Comparison of ENCODE assay signal across 15 cellular contexts in genomic region chr9:107060026-107060425, GRCh38.
"Had no signal": no experiment of that assay in that cellular context is flagged by ENCODE, and none has a peak within 500 bp of the region (broad histone marks: within the 10 kb centered on the region; RNA-seq: fewer than 3 reads in every experiment).

No MANE protein-coding gene starts in this region.

- H3K27me3 ChIP-seq: ascending aorta, heart left ventricle, right atrium auricular region, testis, upper lobe of left lung had no signal

- H3K4me1 Mint-ChIP-seq: activated CD4-positive, alpha-beta T cell treated with anti-CD3 and anti-CD28 coated beads, Interleukin-2, amount 10 ng/mL, durations not matched to agents 7 days and 5 days; activated naive CD4-positive, alpha-beta T cell treated with anti-CD3 and anti-CD28 coated beads, Interleukin-2, amount 10 ng/mL, durations not matched to agents 7 days and 5 days; stimulated activated naive CD8-positive, alpha-beta T cell treated with anti-CD3 and anti-CD28 coated beads, Interleukin-15, amount 100 ng/mL, for 72 hours had no signal

- H3K27me3 Mint-ChIP-seq: activated CD4-positive, alpha-beta T cell treated with anti-CD3 and anti-CD28 coated beads, Interleukin-2, amount 10 ng/mL, durations not matched to agents 7 days and 5 days; stimulated activated naive CD8-positive, alpha-beta T cell treated with anti-CD3 and anti-CD28 coated beads, Interleukin-15, amount 100 ng/mL, for 72 hours had no signal

- H3K4me3 Mint-ChIP-seq: activated CD4-positive, alpha-beta T cell treated with anti-CD3 and anti-CD28 coated beads, Interleukin-2, amount 10 ng/mL, durations not matched to agents 7 days and 5 days; activated CD8-positive, alpha-beta T cell treated with anti-CD3 and anti-CD28 coated beads, Interleukin-2, amount 10 ng/mL, durations not matched to agents 7 days and 5 days; activated naive CD4-positive, alpha-beta T cell treated with anti-CD3 and anti-CD28 coated beads, Interleukin-2, amount 10 ng/mL, durations not matched to agents 7 days and 5 days; activated T-cell treated with anti-CD3 and anti-CD28 coated beads, Interleukin-2, amount 50 U/mL, for 4 hours; stimulated activated naive CD8-positive, alpha-beta T cell treated with anti-CD3 and anti-CD28 coated beads, Interleukin-15, amount 100 ng/mL, for 72 hours had no signal

- H3K9me3 Mint-ChIP-seq: activated CD4-positive, alpha-beta T cell treated with anti-CD3 and anti-CD28 coated beads, Interleukin-2, amount 10 ng/mL, durations not matched to agents 7 days and 5 days; activated naive CD4-positive, alpha-beta T cell treated with anti-CD3 and anti-CD28 coated beads, Interleukin-2, amount 10 ng/mL, durations not matched to agents 7 days and 5 days; activated T-cell treated with anti-CD3 and anti-CD28 coated beads, Interleukin-2, amount 50 U/mL, for 4 hours had no signal

- DNase-seq: activated CD4-positive, alpha-beta T cell treated with anti-CD3 and anti-CD28 coated beads, Interleukin-2, amount 10 ng/mL, durations not matched to agents 7 days and 5 days; activated CD8-positive, alpha-beta T cell treated with anti-CD3 and anti-CD28 coated beads, Interleukin-2, amount 10 ng/mL, durations not matched to agents 7 days and 5 days; activated naive CD4-positive, alpha-beta T cell treated with anti-CD3 and anti-CD28 coated beads, Interleukin-2, amount 10 ng/mL, durations not matched to agents 7 days and 5 days; activated T-cell treated with anti-CD3 and anti-CD28 coated beads, Interleukin-2, amount 50 U/mL, for 4 hours; heart left ventricle; left ventricle myocardium inferior; stimulated activated naive CD8-positive, alpha-beta T cell treated with anti-CD3 and anti-CD28 coated beads, Interleukin-15, amount 100 ng/mL, for 72 hours; T1000; testis; upper lobe of left lung had no signal

- H3K36me3 Mint-ChIP-seq: activated naive CD4-positive, alpha-beta T cell treated with anti-CD3 and anti-CD28 coated beads, Interleukin-2, amount 10 ng/mL, durations not matched to agents 7 days and 5 days had no signal

- H3K4me1 ChIP-seq: ascending aorta, prostate gland, right atrium auricular region, testis, upper lobe of left lung had no signal

- H3K4me3 ChIP-seq: ascending aorta, coronary artery, heart left ventricle, left ventricle myocardium inferior, prostate gland, right atrium auricular region, skin epidermis, testis, upper lobe of left lung had no signal

- H3K27ac ChIP-seq: ascending aorta, coronary artery, heart left ventricle, left ventricle myocardium inferior, prostate gland, right atrium auricular region, skin epidermis, testis, upper lobe of left lung had no signal

- H3K36me3 ChIP-seq: ascending aorta, heart left ventricle, left ventricle myocardium inferior, prostate gland, right atrium auricular region, upper lobe of left lung had no signal

- H3K9me3 ChIP-seq: ascending aorta, left ventricle myocardium inferior, prostate gland, right atrium auricular region, testis, upper lobe of left lung had no signal

- H3K27ac Mint-ChIP-seq: activated CD4-positive, alpha-beta T cell treated with anti-CD3 and anti-CD28 coated beads, Interleukin-2, amount 10 ng/mL, durations not matched to agents 7 days and 5 days; activated CD8-positive, alpha-beta T cell treated with anti-CD3 and anti-CD28 coated beads, Interleukin-2, amount 10 ng/mL, durations not matched to agents 7 days and 5 days; activated naive CD4-positive, alpha-beta T cell treated with anti-CD3 and anti-CD28 coated beads, Interleukin-2, amount 10 ng/mL, durations not matched to agents 7 days and 5 days; stimulated activated naive CD8-positive, alpha-beta T cell treated with anti-CD3 and anti-CD28 coated beads, Interleukin-15, amount 100 ng/mL, for 72 hours had no signal
